Comparison of ENCODE assay signal across 1 cellular context in the genomic region with DNA sequence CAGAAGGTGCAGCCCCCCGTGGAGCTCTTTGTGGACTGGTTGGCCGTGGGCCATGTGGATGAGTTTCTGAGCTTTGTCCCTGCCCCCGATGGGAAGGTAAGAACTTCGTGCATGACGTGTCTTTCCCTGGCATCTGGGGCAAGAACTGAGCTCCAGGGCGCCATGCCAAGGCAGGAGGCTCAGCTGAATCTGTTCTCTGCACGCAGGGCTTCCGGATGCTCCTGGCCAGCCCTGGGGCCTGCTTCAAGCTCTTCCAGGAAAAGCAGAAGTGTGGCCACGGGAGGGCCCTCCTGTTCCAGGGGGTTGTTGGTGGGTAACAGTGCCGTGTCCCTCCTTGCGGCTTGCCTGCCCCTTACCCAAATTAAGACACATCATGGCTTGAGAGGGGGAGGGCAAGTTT.
TF ChIP-seq lines count a peak whose summit lies in the region.

No MANE protein-coding gene starts in this region.

TF ChIP-seq in GM23338, 12 proteins besides CTCF, POLR2A, EP300 and RAD21 (continued from another document):
- TF ChIP-seq, protein P1, sequence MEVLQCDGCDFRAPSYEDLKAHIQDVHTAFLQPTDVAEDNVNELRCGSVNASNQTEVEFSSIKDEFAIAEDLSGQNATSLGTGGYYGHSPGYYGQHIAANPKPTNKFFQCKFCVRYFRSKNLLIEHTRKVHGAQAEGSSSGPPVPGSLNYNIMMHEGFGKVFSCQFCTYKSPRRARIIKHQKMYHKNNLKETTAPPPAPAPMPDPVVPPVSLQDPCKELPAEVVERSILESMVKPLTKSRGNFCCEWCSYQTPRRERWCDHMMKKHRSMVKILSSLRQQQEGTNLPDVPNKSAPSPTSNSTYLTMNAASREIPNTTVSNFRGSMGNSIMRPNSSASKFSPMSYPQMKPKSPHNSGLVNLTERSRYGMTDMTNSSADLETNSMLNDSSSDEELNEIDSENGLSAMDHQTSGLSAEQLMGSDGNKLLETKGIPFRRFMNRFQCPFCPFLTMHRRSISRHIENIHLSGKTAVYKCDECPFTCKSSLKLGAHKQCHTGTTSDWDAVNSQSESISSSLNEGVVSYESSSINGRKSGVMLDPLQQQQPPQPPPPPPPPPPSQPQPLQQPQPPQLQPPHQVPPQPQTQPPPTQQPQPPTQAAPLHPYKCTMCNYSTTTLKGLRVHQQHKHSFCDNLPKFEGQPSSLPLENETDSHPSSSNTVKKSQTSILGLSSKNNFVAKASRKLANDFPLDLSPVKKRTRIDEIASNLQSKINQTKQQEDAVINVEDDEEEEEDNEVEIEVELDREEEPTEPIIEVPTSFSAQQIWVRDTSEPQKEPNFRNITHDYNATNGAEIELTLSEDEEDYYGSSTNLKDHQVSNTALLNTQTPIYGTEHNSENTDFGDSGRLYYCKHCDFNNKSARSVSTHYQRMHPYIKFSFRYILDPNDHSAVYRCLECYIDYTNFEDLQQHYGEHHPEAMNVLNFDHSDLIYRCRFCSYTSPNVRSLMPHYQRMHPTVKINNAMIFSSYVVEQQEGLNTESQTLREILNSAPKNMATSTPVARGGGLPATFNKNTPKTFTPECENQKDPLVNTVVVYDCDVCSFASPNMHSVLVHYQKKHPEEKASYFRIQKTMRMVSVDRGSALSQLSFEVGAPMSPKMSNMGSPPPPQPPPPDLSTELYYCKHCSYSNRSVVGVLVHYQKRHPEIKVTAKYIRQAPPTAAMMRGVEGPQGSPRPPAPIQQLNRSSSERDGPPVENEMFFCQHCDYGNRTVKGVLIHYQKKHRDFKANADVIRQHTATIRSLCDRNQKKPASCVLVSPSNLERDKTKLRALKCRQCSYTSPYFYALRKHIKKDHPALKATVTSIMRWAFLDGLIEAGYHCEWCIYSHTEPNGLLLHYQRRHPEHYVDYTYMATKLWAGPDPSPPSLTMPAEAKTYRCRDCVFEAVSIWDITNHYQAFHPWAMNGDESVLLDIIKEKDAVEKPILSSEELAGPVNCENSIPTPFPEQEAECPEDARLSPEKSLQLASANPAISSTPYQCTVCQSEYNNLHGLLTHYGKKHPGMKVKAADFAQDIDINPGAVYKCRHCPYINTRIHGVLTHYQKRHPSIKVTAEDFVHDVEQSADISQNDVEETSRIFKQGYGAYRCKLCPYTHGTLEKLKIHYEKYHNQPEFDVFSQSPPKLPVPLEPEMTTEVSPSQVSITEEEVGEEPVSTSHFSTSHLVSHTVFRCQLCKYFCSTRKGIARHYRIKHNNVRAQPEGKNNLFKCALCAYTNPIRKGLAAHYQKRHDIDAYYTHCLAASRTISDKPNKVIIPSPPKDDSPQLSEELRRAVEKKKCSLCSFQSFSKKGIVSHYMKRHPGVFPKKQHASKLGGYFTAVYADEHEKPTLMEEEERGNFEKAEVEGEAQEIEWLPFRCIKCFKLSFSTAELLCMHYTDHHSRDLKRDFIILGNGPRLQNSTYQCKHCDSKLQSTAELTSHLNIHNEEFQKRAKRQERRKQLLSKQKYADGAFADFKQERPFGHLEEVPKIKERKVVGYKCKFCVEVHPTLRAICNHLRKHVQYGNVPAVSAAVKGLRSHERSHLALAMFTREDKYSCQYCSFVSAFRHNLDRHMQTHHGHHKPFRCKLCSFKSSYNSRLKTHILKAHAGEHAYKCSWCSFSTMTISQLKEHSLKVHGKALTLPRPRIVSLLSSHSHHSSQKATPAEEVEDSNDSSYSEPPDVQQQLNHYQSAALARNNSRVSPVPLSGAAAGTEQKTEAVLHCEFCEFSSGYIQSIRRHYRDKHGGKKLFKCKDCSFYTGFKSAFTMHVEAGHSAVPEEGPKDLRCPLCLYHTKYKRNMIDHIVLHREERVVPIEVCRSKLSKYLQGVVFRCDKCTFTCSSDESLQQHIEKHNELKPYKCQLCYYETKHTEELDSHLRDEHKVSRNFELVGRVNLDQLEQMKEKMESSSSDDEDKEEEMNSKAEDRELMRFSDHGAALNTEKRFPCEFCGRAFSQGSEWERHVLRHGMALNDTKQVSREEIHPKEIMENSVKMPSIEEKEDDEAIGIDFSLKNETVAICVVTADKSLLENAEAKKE (CRISPR knock-in tag; IDR thresholded peaks at IDR 0.05), result no peak
- no peak for TF ChIP-seq POLR2AphosphoS5 (IDR thresholded peaks at IDR 0.05; ENCODE audit: low read depth)
- TF ChIP-seq EZH2phosphoT487 (IDR thresholded peaks at IDR 0.05; ENCODE audit: unreplicated experiment), result no peak
- TF ChIP-seq CREB1 (CRISPR knock-in tag; IDR thresholded peaks at IDR 0.05; ENCODE audit: low read depth), result no peak
- TF ChIP-seq JUNB (IDR thresholded peaks at IDR 0.05; ENCODE audit: unreplicated experiment), result no peak
